In genomic region chr1:209884665-209885117, GRCh38 we compare ENCODE assay signal across 8 cellular contexts. TPM values are rescaled to one million over a fixed set of nuclear protein-coding genes. Genes with fewer than 3 reads are reported as not detected.
DNase-seq lines count a peak whose midpoint lies in the region; ATAC-seq and TF ChIP-seq lines count a peak whose summit lies in the region.

No MANE protein-coding gene starts in this region.

- no peak for TF ChIP-seq CTCF in left ventricle myocardium inferior (IDR thresholded peaks at IDR 0.05; ENCODE audit: borderline replicate concordance)
- no peak for TF ChIP-seq CTCF in Panc1 (IDR thresholded peaks at IDR 0.05)
- no peak for TF ChIP-seq CTCF in chondrocyte (IDR thresholded peaks at IDR 0.05)
- TF ChIP-seq CTCF in osteocyte (IDR thresholded peaks at IDR 0.05): no peak

- intact Hi-C loops in left cardiac atrium (cut with DNase I) (no loop called here), left ventricle myocardium inferior (cut with micrococcal nuclease) (no loop called here), Panc1 (cut with micrococcal nuclease; ENCODE audit: unreplicated experiment) (no loop called here)

- H3K36me3 ChIP-seq in left ventricle myocardium inferior (no peaks in the 10 kb centered on the region), Panc1 (ENCODE audit: control insufficient read depth, insufficient read depth, low read length) (no peaks in the 10 kb centered on the region)

- no peak overlapping the region for H3K4me3 ChIP-seq in left ventricle myocardium inferior
- H3K4me3 ChIP-seq in Panc1 (ENCODE audit: low read depth in 2 of 2, low read length in 2 of 2): no peak overlapping the region

- ATAC-seq in left cardiac atrium (peak in 1 of 2 donors; percentile 99), HG02943 (IDR thresholded peaks at IDR 0.05; ENCODE audit: low read depth, unreplicated experiment) (peak; percentile 61), Panc1 (peak; percentile 91)

- peak; percentile 46 for DNase-seq in left cardiac atrium
- no peak for DNase-seq in left ventricle myocardium inferior
- peak; percentile 85 for DNase-seq in Panc1 (ENCODE audit: low read depth, low spot score)
- no peak for DNase-seq in chondrocyte (ENCODE audit: low spot score)
- DNase-seq in osteocyte (ENCODE audit: extremely low spot score, unreplicated experiment): peak; percentile 89
- DNase-seq in HuH-7 (ENCODE audit: low spot score): no peak
- DNase-seq in NCI-H1092 (lab: John Stamatoyannopoulos, UW): no peak

- peaks cover 54% of the 10 kb centered on the region for H3K4me1 Mint-ChIP-seq in chondrocyte (ENCODE audit: low read depth)
- peaks cover 31% of the 10 kb centered on the region for H3K4me1 Mint-ChIP-seq in osteocyte (ENCODE audit: unreplicated experiment)

- BruUV-seq in Panc1 (replicated peaks; lab: Mats Ljungman, UMichigan): no TSS peak

- CTCF ChIA-PET in Panc1 (lab: Charles Lee): interaction anchor here (0.5 kb wide), 1 partner anchor 365 kb away, joined by 3 read pairs; no protein-coding TSS in a partner anchor

- H3K4me3 Mint-ChIP-seq in chondrocyte (ENCODE audit: unreplicated experiment) (no peak overlapping the region), osteocyte (ENCODE audit: unreplicated experiment) (no peak overlapping the region)

- H3K36me3 Mint-ChIP-seq in chondrocyte (ENCODE audit: low read depth): no peaks in the 10 kb centered on the region
- H3K36me3 Mint-ChIP-seq in osteocyte (ENCODE audit: unreplicated experiment): no peaks in the 10 kb centered on the region

- no peaks in the 10 kb centered on the region for H3K4me1 ChIP-seq in left ventricle myocardium inferior
- H3K4me1 ChIP-seq in Panc1 (ENCODE audit: control insufficient read depth, insufficient read depth, low read length): no peaks in the 10 kb centered on the region

- no peak overlapping the region for H3K27ac ChIP-seq in left ventricle myocardium inferior (replicated peaks)
- H3K27ac ChIP-seq in Panc1 (ENCODE audit: low read length): no peak overlapping the region

- in situ Hi-C loops in Panc1 (cut with HindIII; ENCODE audit: low pct_unique_long_range_greater_than_20kb, low sequenced_read_pairs): no loop called here

- POLR2A ChIA-PET in Panc1 (lab: Charles Lee): no interaction called here

- no peaks in the 10 kb centered on the region for H3K9me3 Mint-ChIP-seq in chondrocyte (ENCODE audit: low read depth)
- H3K9me3 Mint-ChIP-seq in osteocyte (ENCODE audit: unreplicated experiment): no peaks in the 10 kb centered on the region

- no peaks in the 10 kb centered on the region for H3K27me3 Mint-ChIP-seq in chondrocyte (ENCODE audit: low read depth)
- H3K27me3 Mint-ChIP-seq in osteocyte (ENCODE audit: unreplicated experiment): no peaks in the 10 kb centered on the region

- H3K27me3 ChIP-seq in left ventricle myocardium inferior (ENCODE audit: low read depth) (peaks cover 87% of the 10 kb centered on the region), Panc1 (ENCODE audit: control insufficient read depth, insufficient read depth, low read length) (peaks cover 2% of the 10 kb centered on the region; the same call in 1 of the 2 replicates)

- H3K27ac Mint-ChIP-seq in chondrocyte (ENCODE audit: unreplicated experiment): peak overlapping the region; percentile 91
- H3K27ac Mint-ChIP-seq in osteocyte (ENCODE audit: unreplicated experiment): peak overlapping the region; percentile 85

- H3K9me3 ChIP-seq in left ventricle myocardium inferior (replicated peaks): no peaks in the 10 kb centered on the region
- H3K9me3 ChIP-seq in Panc1 (ENCODE audit: control insufficient read depth, insufficient read depth, low read depth, low read length): no peaks in the 10 kb centered on the region

RNA-seq across cellular contexts. Expression of gene SYT14, which starts 53.3 kb away (rescaled TPM):
- total RNA-seq in left cardiac atrium: under 1 TPM in 1 of 2 donors, not detected in 1; 0.08 TPM
- not detected for total RNA-seq in left ventricle myocardium inferior
- total RNA-seq in Panc1 (2021; ENCODE audit: unreplicated experiment): not detected
- polyA plus RNA-seq in Panc1 (2012; ENCODE audit: insufficient read length): not detected
- total RNA-seq in chondrocyte: 0.19 to 1.0 TPM (median 0.72 TPM) in 3 replicates
- total RNA-seq in osteocyte: 0.10 and 0.16 TPM in 2 replicates

RNA-seq across cellular contexts. Expression of gene UTP25, which starts 56.9 kb away (rescaled TPM):
- total RNA-seq in left cardiac atrium (1 to 10 TPM; 3.0 to 4.4 TPM), left ventricle myocardium inferior (2.4 TPM), Panc1 (2021; ENCODE audit: unreplicated experiment) (9.5 TPM), chondrocyte (5.5 to 7.4 TPM (median 6.4 TPM) in 3 replicates), osteocyte (7.1 and 7.3 TPM in 2 replicates)
- 4.0 TPM for polyA plus RNA-seq in Panc1 (2012; ENCODE audit: insufficient read length)

Comparison
In these comparisons a context has a peak if more than half of its experiments do, and no peak if none do; other contexts are left out.
1. DNase-seq: peak in left cardiac atrium (single experiment), Panc1 (single experiment) and osteocyte (single experiment); none in left ventricle myocardium inferior (single experiment), chondrocyte (single experiment), HuH-7 (single experiment) and NCI-H1092 (single experiment).